Comparison of ENCODE assay signal across 10 cellular contexts in the genomic region with DNA sequence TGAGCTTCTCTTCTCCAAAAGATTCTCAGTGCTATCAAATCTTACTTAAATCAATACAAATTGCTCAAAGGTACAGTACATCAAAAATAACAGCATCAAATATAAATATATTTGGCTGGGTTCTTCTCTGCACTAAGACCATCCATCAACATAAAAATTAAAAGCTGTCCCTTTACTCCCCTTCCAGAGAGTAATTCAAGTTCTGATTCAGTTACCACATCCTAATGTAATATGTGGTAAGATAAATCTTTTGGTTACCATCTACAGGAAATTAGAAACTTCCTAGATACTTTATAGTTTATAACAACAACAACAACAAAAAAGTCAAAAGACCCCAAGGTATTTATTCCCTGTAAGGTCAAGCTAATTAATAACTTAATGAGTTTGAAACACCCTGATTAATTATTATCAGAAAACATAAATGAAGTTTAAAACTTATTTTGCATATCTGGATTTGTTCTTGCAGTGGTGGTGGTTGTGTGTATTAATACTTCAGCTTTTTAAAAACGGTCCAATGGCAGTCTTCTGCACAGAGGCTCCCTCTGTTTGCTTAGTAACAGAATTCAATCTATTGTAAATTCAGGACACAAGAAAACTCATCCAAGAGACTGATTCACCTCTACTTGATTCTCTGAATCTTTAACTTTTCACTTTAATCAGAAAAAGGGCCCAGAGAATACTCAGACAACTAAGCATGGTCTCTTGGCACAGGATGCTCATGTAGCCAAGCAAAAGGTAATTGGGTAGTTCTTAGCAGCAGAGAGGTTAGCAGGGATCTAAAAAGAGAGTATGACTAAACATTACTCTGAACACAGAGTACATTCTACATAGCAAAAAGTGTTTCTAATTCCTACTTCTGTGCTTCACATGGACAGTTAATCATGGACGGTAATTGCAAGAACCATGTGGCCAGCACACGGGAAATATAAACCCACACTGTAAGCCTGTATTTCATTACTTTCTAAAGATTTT. TPM values are rescaled to one million over a fixed set of nuclear protein-coding genes. Genes with fewer than 3 reads are reported as not detected.
DNase-seq lines count a peak whose midpoint lies in the region; ATAC-seq and TF ChIP-seq lines count a peak whose summit lies in the region.
"Had no signal": no experiment of that assay in that cellular context is flagged by ENCODE, and none has a peak within 500 bp of the region (broad histone marks: within the 10 kb centered on the region; RNA-seq: fewer than 3 reads in every experiment).

No MANE protein-coding gene starts in this region.

- intact Hi-C loops in gastrocnemius medialis (cut with DNase I; ENCODE audit: low total_unique reads), result loop anchor here (1.0 kb wide), 1 partner anchor 18 kb away; no protein-coding TSS in a partner anchor
- intact Hi-C loops in upper lobe of right lung (cut with DNase I), result no loop called here

- peak overlapping the region; percentile 52 to 83 for H3K27ac Mint-ChIP-seq in effector memory CD8-positive, alpha-beta T cell
- H3K27ac Mint-ChIP-seq: neural progenitor cell had no signal

- TF ChIP-seq CTCF in gastrocnemius medialis (IDR thresholded peaks at IDR 0.05 in 4 of 5, conservative IDR thresholded peaks at IDR 0.05 in 1 of 5) (no peak), upper lobe of right lung (IDR thresholded peaks at IDR 0.05) (no peak)

- H3K36me3 Mint-ChIP-seq in effector memory CD8-positive, alpha-beta T cell (ENCODE audit: insufficient read depth), result peaks cover 20% of the 10 kb centered on the region
- H3K36me3 Mint-ChIP-seq: neural progenitor cell had no signal

- H3K36me3 ChIP-seq in KOPT-K1 (ENCODE audit: insufficient read depth, low read length), result peaks cover 29% of the 10 kb centered on the region
- peaks cover 0 to 10% of the 10 kb centered on the region in 2 donors for H3K36me3 ChIP-seq in gastrocnemius medialis
- peaks cover 9% of the 10 kb centered on the region for H3K36me3 ChIP-seq in upper lobe of right lung
- H3K36me3 ChIP-seq: neural progenitor cell had no signal

- TF ChIP-seq POLR2A in gastrocnemius medialis (IDR thresholded peaks at IDR 0.05), result no peak

- ATAC-seq in GM18868 (IDR thresholded peaks at IDR 0.05; ENCODE audit: unreplicated experiment) (peak; percentile 78), gastrocnemius medialis (peak; percentile 97), upper lobe of right lung (no peak), GM18517 (IDR thresholded peaks at IDR 0.05; ENCODE audit: unreplicated experiment) (no peak)
- peak; percentile 70 for ATAC-seq in effector memory CD8-positive, alpha-beta T cell (replicated peaks)

- peaks cover 78 to 83% of the 10 kb centered on the region in 2 donors for H3K4me1 ChIP-seq in gastrocnemius medialis
- H3K4me1 ChIP-seq in upper lobe of right lung, result peaks cover 42% of the 10 kb centered on the region

- peaks cover 50 to 54% of the 10 kb centered on the region in 2 donors for H3K4me1 Mint-ChIP-seq in effector memory CD8-positive, alpha-beta T cell (ENCODE audit: low read depth in 2 of 2)
- H3K4me1 Mint-ChIP-seq: neural progenitor cell had no signal

- H3K4me3 ChIP-seq in gastrocnemius medialis, result peak overlapping the region in 2 of 4 donors; percentile 0 to 16
- no peak overlapping the region for H3K4me3 ChIP-seq in upper lobe of right lung
- H3K4me3 ChIP-seq: neural progenitor cell had no signal

- DNase-seq in effector memory CD8-positive, alpha-beta T cell, result no peak
- DNase-seq in gastrocnemius medialis, result no peak
- no peak for DNase-seq in upper lobe of right lung
- no peak for DNase-seq in NCI-H1105 (lab: John Stamatoyannopoulos, UW)
- DNase-seq in activated gamma-delta T cell treated with Interleukin-2 at 50 U/mL for 16 hours, result no peak
- DNase-seq: stimulated activated naive CD4-positive, alpha-beta T cell treated with Interleukin-2 at 50 U/mL for 16 hours had no signal

- no peaks in the 10 kb centered on the region for H3K9me3 Mint-ChIP-seq in effector memory CD8-positive, alpha-beta T cell
- H3K9me3 Mint-ChIP-seq: neural progenitor cell had no signal

- H3K4me3 Mint-ChIP-seq in effector memory CD8-positive, alpha-beta T cell, result peak overlapping the region; percentile 49 to 55
- H3K4me3 Mint-ChIP-seq: neural progenitor cell had no signal

- H3K27me3 Mint-ChIP-seq in effector memory CD8-positive, alpha-beta T cell, result no peaks in the 10 kb centered on the region

- H3K27me3 ChIP-seq in gastrocnemius medialis (no peaks in the 10 kb centered on the region), upper lobe of right lung (no peaks in the 10 kb centered on the region)
- H3K27me3 ChIP-seq: neural progenitor cell had no signal

- in situ Hi-C loops in gastrocnemius medialis (cut with MboI; ENCODE audit: low sequenced_read_pairs in 4 of 4), result no loop called here

- H3K9me3 ChIP-seq in KOPT-K1 (ENCODE audit: insufficient read depth, low read length, poor library complexity, severe bottlenecking) (no peaks in the 10 kb centered on the region), gastrocnemius medialis (no peaks in the 10 kb centered on the region), upper lobe of right lung (no peaks in the 10 kb centered on the region)

- H3K27ac ChIP-seq in KOPT-K1 (ENCODE audit: low read depth, low read length, poor library complexity, severe bottlenecking) (peak overlapping the region; percentile 24), gastrocnemius medialis (peak overlapping the region; percentile 89 to 94 (median 91)), upper lobe of right lung (no peak overlapping the region)
- H3K27ac ChIP-seq: neural progenitor cell had no signal

RNA-seq across cellular contexts. Expression of a gene that starts 20.1 kb away (rescaled TPM):
- total RNA-seq in gastrocnemius medialis, result 100 to 1,000 TPM in 3 of 4 donors, 10 to 100 TPM in 1; 98.3 to 324 (median 214) TPM
- 118 TPM for total RNA-seq in upper lobe of right lung

RNA-seq across cellular contexts. Expression of a gene that starts 38.0 kb away (rescaled TPM):
- total RNA-seq in gastrocnemius medialis (10 to 100 TPM; 29.8 to 40.7 (median 35.7) TPM), upper lobe of right lung (42.1 TPM)

RNA-seq across cellular contexts. Expression of a gene that starts 38.1 kb away (rescaled TPM):
- total RNA-seq in gastrocnemius medialis (1 to 10 TPM in 1 of 4 donors, under 1 TPM in 1, not detected in 2; 0.16 to 1.1 TPM), upper lobe of right lung (6.1 TPM)

RNA-seq across cellular contexts. Expression of a gene that starts 52.5 kb away (rescaled TPM):
- 1 to 10 TPM in 1 of 4 donors, under 1 TPM in 3; 0.32 to 2.6 (median 0.65) TPM for total RNA-seq in gastrocnemius medialis
- total RNA-seq in upper lobe of right lung, result 13.6 TPM

Comparison
In these comparisons a context has a peak if more than half of its experiments do, and no peak if none do; other contexts are left out.
1. ATAC-seq: peak in GM18868 (single experiment), effector memory CD8-positive, alpha-beta T cell (single experiment) and gastrocnemius medialis (2 of 2); none in upper lobe of right lung (single experiment) and GM18517 (single experiment).